In the genomic region with DNA sequence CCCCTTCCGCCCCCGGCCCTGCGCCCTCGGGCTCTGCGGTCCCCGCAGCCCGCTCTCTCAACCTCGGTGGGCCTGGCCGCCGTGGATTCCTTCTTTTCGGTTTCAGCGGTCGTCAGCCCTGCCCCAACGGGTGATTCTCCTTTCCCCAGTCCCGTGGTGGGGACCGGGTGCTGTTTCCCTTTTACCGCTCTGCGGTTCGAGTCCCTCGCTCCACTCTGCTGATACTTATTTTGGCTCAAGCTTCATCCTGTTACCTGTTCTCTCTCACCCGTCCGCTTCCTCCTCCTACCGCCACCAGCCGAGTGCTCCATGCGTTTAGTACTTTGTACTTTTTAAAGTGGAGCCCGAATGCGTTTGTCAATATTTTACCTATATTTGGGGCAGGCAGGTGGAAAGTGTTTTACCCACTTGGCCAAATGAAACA, we compare ENCODE assay signal across 8 cellular contexts.
A peak's percentile ranks its signal among the peaks of the same experiment; 100 is the strongest.
DNase-seq lines count a peak whose midpoint lies in the region; ATAC-seq and TF ChIP-seq lines count a peak whose summit lies in the region.

No MANE protein-coding gene starts in this region.

- no peaks in the 10 kb centered on the region for H3K9me3 ChIP-seq in mucosa of stomach (ENCODE audit: control insufficient read depth, low read length)

- H3K27ac ChIP-seq in RWPE1 = peak overlapping the region; percentile 99

- no peaks in the 10 kb centered on the region for H3K9me3 Mint-ChIP-seq in dendritic cell treated with granulocyte-macrophage colony-stimulating factor and Interleukin-4, amounts not matched to agents 40 ng/mL and 50 ng/mL, for 4 days

- no peak for TF ChIP-seq CTCF in HFF-Myc (IDR thresholded peaks at IDR 0.05; ENCODE audit: low read depth, low read length, missing control alignments)
- no peak for TF ChIP-seq CTCF in RWPE1 (conservative IDR thresholded peaks at IDR 0.05; ENCODE audit: low read depth)

- H3K4me3 Mint-ChIP-seq in dendritic cell treated with granulocyte-macrophage colony-stimulating factor and Interleukin-4, amounts not matched to agents 40 ng/mL and 50 ng/mL, for 4 days = peak overlapping the region; percentile 84

- POLR2A ChIA-PET in RWPE1 (lab: Yijun Ruan, JAX; ENCODE audit: low non-redundant PET) = no interaction called here

- H3K27me3 Mint-ChIP-seq in dendritic cell treated with granulocyte-macrophage colony-stimulating factor and Interleukin-4, amounts not matched to agents 40 ng/mL and 50 ng/mL, for 4 days = no peaks in the 10 kb centered on the region

- peaks cover 8% of the 10 kb centered on the region for H3K4me1 ChIP-seq in mucosa of stomach (ENCODE audit: control insufficient read depth, insufficient read depth, low read length)

- H3K9ac ChIP-seq in mucosa of stomach (ENCODE audit: low read length) = peak overlapping the region; percentile 97

- H3K27me3 ChIP-seq in mucosa of stomach (ENCODE audit: control insufficient read depth, insufficient read depth, low read length) = no peaks in the 10 kb centered on the region

- peaks cover 46% of the 10 kb centered on the region for H3K4me1 Mint-ChIP-seq in dendritic cell treated with granulocyte-macrophage colony-stimulating factor and Interleukin-4, amounts not matched to agents 40 ng/mL and 50 ng/mL, for 4 days (ENCODE audit: low read depth)

- CTCF ChIA-PET in RWPE1 (lab: Yijun Ruan, JAX) = no interaction called here

- intact Hi-C loops in dendritic cell treated with granulocyte-macrophage colony-stimulating factor and Interleukin-4, amounts not matched to agents 40 ng/mL and 50 ng/mL, for 4 days (cut with micrococcal nuclease) = loop anchor here (1.0 to 10.0 kb wide), 2 partner anchors 99 to 856 kb away; no protein-coding TSS in a partner anchor

- peak; percentile 28 for DNase-seq in NCI-H146 (lab: John Stamatoyannopoulos, UW)
- no peak for DNase-seq in NCI-H146 treated with DMSO at 0.1 percent for 48 hours (lab: John Stamatoyannopoulos, UW; ENCODE audit: unreplicated experiment)
- no peak for DNase-seq in HFF-Myc (ENCODE audit: extremely low read depth, low read depth)
- DNase-seq in RWPE1 (ENCODE audit: low spot score) = no peak
- DNase-seq in hippocampal formation (lab: John Stamatoyannopoulos, UW) = no peak

- no peak for ATAC-seq in HG02970 (IDR thresholded peaks at IDR 0.05; ENCODE audit: low FRiP score, unreplicated experiment)

- H3K36me3 ChIP-seq in mucosa of stomach (ENCODE audit: control insufficient read depth, insufficient read depth, low read length) = peaks cover 9% of the 10 kb centered on the region

- peak overlapping the region; percentile 97 for H3K27ac Mint-ChIP-seq in dendritic cell treated with granulocyte-macrophage colony-stimulating factor and Interleukin-4, amounts not matched to agents 40 ng/mL and 50 ng/mL, for 4 days

- H3K4me3 ChIP-seq in HFF-Myc (replicated peaks; ENCODE audit: low read depth, low read length) (peak overlapping the region; percentile 59), mucosa of stomach (ENCODE audit: low read length) (peak overlapping the region; percentile 85)

- peaks cover 50% of the 10 kb centered on the region for H3K36me3 Mint-ChIP-seq in dendritic cell treated with granulocyte-macrophage colony-stimulating factor and Interleukin-4, amounts not matched to agents 40 ng/mL and 50 ng/mL, for 4 days (ENCODE audit: low read depth)
